In genomic region chr18:50356036-50356945, GRCh38 we compare ENCODE assay signal across 8 cellular contexts. TPM values are rescaled to one million over a fixed set of nuclear protein-coding genes. Genes with fewer than 3 reads are reported as not detected.
A peak's percentile ranks its signal among the peaks of the same experiment; 100 is the strongest.
DNase-seq lines count a peak whose midpoint lies in the region; ATAC-seq, FAIRE-seq and TF ChIP-seq lines count a peak whose summit lies in the region.

No MANE protein-coding gene starts in this region.

- peak; percentile 70 for DNase-seq in HT1080 (ENCODE audit: low read depth)
- DNase-seq in pancreas: no peak
- DNase-seq in kidney: no peak
- no peak for DNase-seq in cerebellum (ENCODE audit: low spot score)
- no peak for DNase-seq in tibial artery

- no peak overlapping the region for H3K9ac ChIP-seq in kidney (ENCODE audit: low read length in 2 of 2)

- ATAC-seq in GM21529 (IDR thresholded peaks at IDR 0.05; ENCODE audit: unreplicated experiment): peak; percentile 86
- peak; percentile 68 for ATAC-seq in activated T-helper 17 cell treated with anti-CD3 and anti-CD28 coated beads, Interleukin-2, amount 50 U/mL, for 72 hours (replicated peaks)
- ATAC-seq in pancreas: peak; percentile 33 to 67 (median 42)

- H3K4me1 Mint-ChIP-seq in activated T-helper 17 cell treated with anti-CD3 and anti-CD28 coated beads, Interleukin-2, amount 50 U/mL, for 72 hours: peaks cover 4% of the 10 kb centered on the region

- peak overlapping the region; percentile 40 for H3K27ac Mint-ChIP-seq in activated T-helper 17 cell treated with anti-CD3 and anti-CD28 coated beads, Interleukin-2, amount 50 U/mL, for 72 hours

- H3K4me3 ChIP-seq in pancreas: no peak overlapping the region
- H3K4me3 ChIP-seq in kidney (ENCODE audit: low read length in 2 of 2): no peak overlapping the region
- H3K4me3 ChIP-seq in tibial artery: no peak overlapping the region

- no peaks in the 10 kb centered on the region for H3K36me3 ChIP-seq in pancreas
- no peaks in the 10 kb centered on the region for H3K36me3 ChIP-seq in kidney (ENCODE audit: control insufficient read depth in 1 of 2, insufficient read depth in 2 of 2, low read length in 2 of 2)
- no peaks in the 10 kb centered on the region for H3K36me3 ChIP-seq in tibial artery

- H3K9me3 ChIP-seq in pancreas: no peaks in the 10 kb centered on the region
- H3K9me3 ChIP-seq in kidney (ENCODE audit: control insufficient read depth in 1 of 2, low read length in 2 of 2): no peaks in the 10 kb centered on the region
- no peaks in the 10 kb centered on the region for H3K9me3 ChIP-seq in tibial artery

- peaks cover 24% of the 10 kb centered on the region for H3K27me3 Mint-ChIP-seq in activated T-helper 17 cell treated with anti-CD3 and anti-CD28 coated beads, Interleukin-2, amount 50 U/mL, for 72 hours

- H3K4me1 ChIP-seq in pancreas: peaks cover 0 to 5% (median 4%) of the 10 kb centered on the region in 3 donors
- H3K4me1 ChIP-seq in kidney (ENCODE audit: control insufficient read depth in 1 of 2, insufficient read depth in 1 of 2, low read depth in 1 of 2, low read length in 2 of 2): no peaks in the 10 kb centered on the region
- H3K4me1 ChIP-seq in tibial artery: no peaks in the 10 kb centered on the region

- 37 to 57% methylated on average over 4 of the region's 4 CpGs for WGBS in pancreas, 2 donors

- H3K4me3 Mint-ChIP-seq in activated T-helper 17 cell treated with anti-CD3 and anti-CD28 coated beads, Interleukin-2, amount 50 U/mL, for 72 hours: peak overlapping the region; percentile 19

- FAIRE-seq in pancreas (lab: Jason Lieb, UNC) (no peak), kidney (lab: Jason Lieb, UNC) (no peak)

- H3K36me3 Mint-ChIP-seq in activated T-helper 17 cell treated with anti-CD3 and anti-CD28 coated beads, Interleukin-2, amount 50 U/mL, for 72 hours (ENCODE audit: low read depth): no peaks in the 10 kb centered on the region

- peak; percentile 50 for TF ChIP-seq CTCF in GM12874 (IDR thresholded peaks at IDR 0.05; ENCODE audit: insufficient read depth, low read depth, low read length)
- no peak for TF ChIP-seq CTCF in pancreas (IDR thresholded peaks at IDR 0.05)
- no peak for TF ChIP-seq CTCF in kidney (IDR thresholded peaks at IDR 0.05; ENCODE audit: borderline replicate concordance, extremely low read depth, insufficient read depth)
- no peak for TF ChIP-seq CTCF in tibial artery (IDR thresholded peaks at IDR 0.05)

- no peaks in the 10 kb centered on the region for H3K9me3 Mint-ChIP-seq in activated T-helper 17 cell treated with anti-CD3 and anti-CD28 coated beads, Interleukin-2, amount 50 U/mL, for 72 hours

- intact Hi-C loops in pancreas (cut with DNase I): loop anchor here in 2 of 3 donors (5.0 to 10.0 kb wide), 2 partner anchors 139 to 141 kb away; no protein-coding TSS in a partner anchor
- intact Hi-C loops in kidney (cut with DNase I): no loop called here
- intact Hi-C loops in tibial artery (cut with DNase I; ENCODE audit: low total_unique reads): no loop called here

- H3K27me3 ChIP-seq in pancreas (no peaks in the 10 kb centered on the region), tibial artery (peaks cover 0 to 10% of the 10 kb centered on the region in 2 donors)

- H3K27ac ChIP-seq in pancreas (no peak overlapping the region), kidney (ENCODE audit: low read depth in 2 of 2, low read length in 2 of 2) (no peak overlapping the region), tibial artery (no peak overlapping the region)

RNA-seq across cellular contexts. Expression of gene SKA1, which starts 18.6 kb away (rescaled TPM):
- total RNA-seq in HT1080 (2014; rRNA removed; shearing (Covaris generic)): 40.5 and 43.1 TPM in 2 replicates
- 28.3 and 33.2 TPM in 2 replicates for polyA plus RNA-seq in HT1080 (2015; cell fraction: cytosol; rRNA removed)
- 14.2 and 18.5 TPM in 2 replicates for polyA plus RNA-seq in HT1080 (2015; cell fraction: nucleus; rRNA removed)
- total RNA-seq in activated T-helper 17 cell treated with anti-CD3 and anti-CD28 coated beads, Interleukin-2, amount 50 U/mL, for 72 hours: 10 to 100 TPM; 40.7 to 42.9 TPM
- under 1 TPM; 0.28 to 0.86 (median 0.44) TPM for total RNA-seq in pancreas
- polyA plus RNA-seq in pancreas: under 1 TPM; 0.05 to 0.15 TPM
- 0.31 TPM for total RNA-seq in kidney
- not detected for polyA plus RNA-seq in kidney (ENCODE audit: insufficient read depth, low read depth, low replicate concordance)
- total RNA-seq in cerebellum: 5.3 TPM

Comparison
In these comparisons a context has a peak if more than half of its experiments do, and no peak if none do; other contexts are left out.
1. intact Hi-C loops: an anchor here in pancreas (5.0 to 10.0 kb wide); none called in kidney and tibial artery.